ENCODE assay signal across 18 cellular contexts in the genomic region with DNA sequence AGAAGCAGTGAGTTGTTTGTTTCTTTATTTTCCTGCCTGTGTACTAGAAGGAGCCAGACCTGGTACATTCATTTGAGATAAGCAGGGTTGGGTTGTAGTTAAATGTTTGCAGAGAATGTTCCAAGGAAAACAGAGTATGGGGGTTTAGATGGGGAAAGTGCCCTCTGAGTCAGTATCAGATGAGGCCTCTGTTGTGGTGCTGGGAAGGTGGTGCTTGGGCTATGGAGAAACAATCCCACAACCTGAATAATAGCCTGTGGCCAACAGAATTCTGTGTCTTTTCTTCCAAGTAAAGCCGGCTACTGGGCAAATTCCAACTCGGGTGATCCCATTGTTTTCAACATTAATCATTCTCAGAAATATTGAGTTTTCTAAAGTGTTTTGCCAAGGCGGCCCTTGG.
DNase-seq lines count a peak whose midpoint lies in the region; ATAC-seq and TF ChIP-seq lines count a peak whose summit lies in the region.
"Had no signal": no experiment of that assay in that cellular context is flagged by ENCODE, and none has a peak within 500 bp of the region (broad histone marks: within the 10 kb centered on the region; RNA-seq: fewer than 3 reads in every experiment).

No MANE protein-coding gene starts in this region.

- no peak for TF ChIP-seq POLR2A in thyroid gland (IDR thresholded peaks at IDR 0.05)

- no peaks in the 10 kb centered on the region for H3K9me3 Mint-ChIP-seq in stimulated activated naive CD8-positive, alpha-beta T cell treated with anti-CD3 and anti-CD28 coated beads, Interleukin-15, amount 100 ng/mL, for 72 hours
- no peaks in the 10 kb centered on the region for H3K9me3 Mint-ChIP-seq in progenitor cell of endocrine pancreas (ENCODE audit: low read depth)
- H3K9me3 Mint-ChIP-seq: CD4-positive, alpha-beta T cell had no signal

- intact Hi-C loops in thyroid gland (cut with DNase I), result loop anchor here (10.0 kb wide), 1 partner anchor 62 kb away; no protein-coding TSS in a partner anchor

- H3K9me3 ChIP-seq in adipocyte (ENCODE audit: control insufficient read depth, low read length) (no peaks in the 10 kb centered on the region), thyroid gland (no peaks in the 10 kb centered on the region)
- H3K9me3 ChIP-seq: BE2C had no signal

- H3K27ac Mint-ChIP-seq in stimulated activated naive CD8-positive, alpha-beta T cell treated with anti-CD3 and anti-CD28 coated beads, Interleukin-15, amount 100 ng/mL, for 72 hours, result no peak overlapping the region
- no peak overlapping the region for H3K27ac Mint-ChIP-seq in progenitor cell of endocrine pancreas
- H3K27ac Mint-ChIP-seq: CD4-positive, alpha-beta T cell had no signal

- H3K4me1 ChIP-seq in adipocyte (ENCODE audit: control insufficient read depth, insufficient read depth, low read length), result peaks cover 8% of the 10 kb centered on the region
- peaks cover 59 to 60% of the 10 kb centered on the region in 2 donors for H3K4me1 ChIP-seq in thyroid gland
- H3K4me1 ChIP-seq: BE2C had no signal

- no peaks in the 10 kb centered on the region for H3K27me3 ChIP-seq in adipocyte (replicated peaks; ENCODE audit: control insufficient read depth, insufficient read depth, low read length)
- no peaks in the 10 kb centered on the region for H3K27me3 ChIP-seq in thyroid gland
- H3K27me3 ChIP-seq: BE2C had no signal

- DNase-seq in adipocyte (ENCODE audit: low read depth) (peak; percentile 34), choroid plexus epithelial cell (ENCODE audit: low read depth) (peak; percentile 9), iris pigment epithelial cell (ENCODE audit: low read depth) (peak; percentile 41), thyroid gland (no peak), NCI-H1417 (lab: John Stamatoyannopoulos, UW) (no peak), progenitor cell of endocrine pancreas (ENCODE audit: low spot score, unreplicated experiment) (no peak)
- DNase-seq in stimulated activated naive CD8-positive, alpha-beta T cell treated with anti-CD3 and anti-CD28 coated beads, Interleukin-15, amount 100 ng/mL, for 72 hours, result no peak
- DNase-seq: BE2C; CD4-positive, alpha-beta T cell; NCI-H1105; NCI-H1694 treated with DMSO at 0.1 percent for 48 hours; NCI-H2107; NCI-H2227 treated with DMSO at 0.1 percent for 48 hours; NCI-H526 treated with DMSO at 0.1 percent for 48 hours; NK-92 treated with Interleukin-12 subunit alpha and Interleukin-12 subunit beta, amount 100 ng/mL, for 24 hours; OCI-M1; RPMI8226; SIG-M5 had no signal

- H3K4me3 ChIP-seq in adipocyte (ENCODE audit: low read length) (no peak overlapping the region), choroid plexus epithelial cell (ENCODE audit: low read depth, low read length) (no peak overlapping the region), thyroid gland (replicated peaks in 1 of 3) (no peak overlapping the region)

- 93% methylated on average over 3 of the region's 3 CpGs for WGBS in thyroid gland, 2 donors

- no peaks in the 10 kb centered on the region for H3K36me3 Mint-ChIP-seq in progenitor cell of endocrine pancreas (ENCODE audit: insufficient read depth)

- TF ChIP-seq CTCF in choroid plexus epithelial cell (conservative IDR thresholded peaks at IDR 0.05; ENCODE audit: low read depth, low read length) (no peak), thyroid gland (IDR thresholded peaks at IDR 0.05) (no peak), progenitor cell of endocrine pancreas (IDR thresholded peaks at IDR 0.05; ENCODE audit: unreplicated experiment) (no peak)

- peak overlapping the region; percentile 83 to 96 (median 84) for H3K27ac ChIP-seq in thyroid gland

- no peak overlapping the region for H3K4me3 Mint-ChIP-seq in stimulated activated naive CD8-positive, alpha-beta T cell treated with anti-CD3 and anti-CD28 coated beads, Interleukin-15, amount 100 ng/mL, for 72 hours
- no peak overlapping the region for H3K4me3 Mint-ChIP-seq in progenitor cell of endocrine pancreas (ENCODE audit: low read depth)
- H3K4me3 Mint-ChIP-seq: CD4-positive, alpha-beta T cell had no signal

- H3K36me3 ChIP-seq in adipocyte (ENCODE audit: control insufficient read depth, insufficient read depth, low read length, severe bottlenecking) (no peaks in the 10 kb centered on the region), thyroid gland (no peaks in the 10 kb centered on the region)
- H3K36me3 ChIP-seq: BE2C had no signal

- no peak overlapping the region for H3K9ac ChIP-seq in adipocyte (ENCODE audit: low read length)

- peaks cover 9% of the 10 kb centered on the region for H3K27me3 Mint-ChIP-seq in stimulated activated naive CD8-positive, alpha-beta T cell treated with anti-CD3 and anti-CD28 coated beads, Interleukin-15, amount 100 ng/mL, for 72 hours
- no peaks in the 10 kb centered on the region for H3K27me3 Mint-ChIP-seq in progenitor cell of endocrine pancreas
- H3K27me3 Mint-ChIP-seq: CD4-positive, alpha-beta T cell had no signal

- no peak for ATAC-seq in stimulated activated naive CD8-positive, alpha-beta T cell treated with anti-CD3 and anti-CD28 coated beads, Interleukin-15, amount 100 ng/mL, for 72 hours

- peaks cover 4% of the 10 kb centered on the region for H3K4me1 Mint-ChIP-seq in stimulated activated naive CD8-positive, alpha-beta T cell treated with anti-CD3 and anti-CD28 coated beads, Interleukin-15, amount 100 ng/mL, for 72 hours
- peaks cover 29% of the 10 kb centered on the region for H3K4me1 Mint-ChIP-seq in progenitor cell of endocrine pancreas (ENCODE audit: low read depth)

Comparison
In these comparisons a context has a peak if more than half of its experiments do, and no peak if none do; other contexts are left out.
1. DNase-seq: peak in adipocyte (single experiment), choroid plexus epithelial cell (single experiment) and iris pigment epithelial cell (single experiment); none in thyroid gland (0 of 2), stimulated activated naive CD8-positive, alpha-beta T cell treated with anti-CD3 and anti-CD28 coated beads, Interleukin-15, amount 100 ng/mL, for 72 hours (0 of 2), NCI-H1417 (0 of 3) and progenitor cell of endocrine pancreas (single experiment).